Comparison of ENCODE assay signal across 17 cellular contexts in the genomic region with DNA sequence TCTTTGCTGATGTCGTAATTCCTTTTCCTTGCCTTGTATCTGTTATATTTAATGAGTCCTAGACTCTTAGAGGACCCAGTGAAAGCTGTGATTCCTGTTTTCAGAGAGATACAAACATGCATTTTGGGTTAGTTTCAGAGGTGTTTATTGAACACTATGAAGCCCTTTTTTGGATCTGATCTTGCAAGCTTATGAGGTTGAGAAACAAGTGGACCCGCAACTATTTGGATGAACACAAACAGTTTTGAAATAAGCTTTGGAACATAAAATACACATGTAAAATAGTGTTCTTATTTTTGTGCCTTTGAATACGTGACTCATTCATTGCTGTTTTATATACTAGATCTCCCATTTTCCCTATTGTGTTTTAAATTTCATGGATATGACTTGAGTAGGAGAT. TPM values are rescaled to one million over a fixed set of nuclear protein-coding genes. Genes with fewer than 3 reads are reported as not detected.
DNase-seq lines count a peak whose midpoint lies in the region; ATAC-seq and TF ChIP-seq lines count a peak whose summit lies in the region.
"Had no signal": no experiment of that assay in that cellular context is flagged by ENCODE, and none has a peak within 500 bp of the region (broad histone marks: within the 10 kb centered on the region; RNA-seq: fewer than 3 reads in every experiment).

No MANE protein-coding gene starts in this region.

- H3K4me1 Mint-ChIP-seq in central memory CD8-positive, alpha-beta T cell = peaks cover 61% of the 10 kb centered on the region
- peaks cover 46 to 97% (median 89%) of the 10 kb centered on the region in 7 donors for H3K4me1 Mint-ChIP-seq in naive thymus-derived CD4-positive, alpha-beta T cell
- H3K4me1 Mint-ChIP-seq in osteocyte (ENCODE audit: unreplicated experiment) = peaks cover 34% of the 10 kb centered on the region

- no peaks in the 10 kb centered on the region for H3K27me3 Mint-ChIP-seq in central memory CD8-positive, alpha-beta T cell
- H3K27me3 Mint-ChIP-seq in naive thymus-derived CD4-positive, alpha-beta T cell = no peaks in the 10 kb centered on the region
- H3K27me3 Mint-ChIP-seq in osteocyte (ENCODE audit: unreplicated experiment) = no peaks in the 10 kb centered on the region

- H3K9me3 Mint-ChIP-seq in central memory CD8-positive, alpha-beta T cell = no peaks in the 10 kb centered on the region
- peaks cover 0 to 3% (median 0%) of the 10 kb centered on the region in 11 donors for H3K9me3 Mint-ChIP-seq in naive thymus-derived CD4-positive, alpha-beta T cell
- no peaks in the 10 kb centered on the region for H3K9me3 Mint-ChIP-seq in osteocyte (ENCODE audit: unreplicated experiment)

- H3K27ac ChIP-seq in heart left ventricle (peak overlapping the region in 10 of 12 donors; percentile 36 to 84 (median 71)), vagina (peak overlapping the region; percentile 10)
- H3K27ac ChIP-seq in naive thymus-derived CD4-positive, alpha-beta T cell (ENCODE audit: low read depth, low read length) = no peak overlapping the region
- H3K27ac ChIP-seq: cardiac muscle cell, sigmoid colon, SJCRH30 had no signal

- H3K27me3 ChIP-seq in heart left ventricle (no peaks in the 10 kb centered on the region), vagina (no peaks in the 10 kb centered on the region)
- no peaks in the 10 kb centered on the region for H3K27me3 ChIP-seq in naive thymus-derived CD4-positive, alpha-beta T cell (ENCODE audit: control insufficient read depth in 2 of 2, insufficient read depth in 2 of 2, low read length in 2 of 2)
- H3K27me3 ChIP-seq: cardiac muscle cell, sigmoid colon, SJCRH30 had no signal

- intact Hi-C loops in heart left ventricle (cut with DNase I) (loop anchor here in 1 of 10 donors (10.0 kb wide), 1 partner anchor 185 kb away; no protein-coding TSS in a partner anchor), left ventricle myocardium superior (cut with micrococcal nuclease) (no loop called here), vagina (cut with DNase I) (no loop called here)
- intact Hi-C loops in naive thymus-derived CD4-positive, alpha-beta T cell (cut with micrococcal nuclease) = loop anchor here in 1 of 2 donors (1.0 kb wide), 1 partner anchor 8 kb away; no protein-coding TSS in a partner anchor

- DNase-seq in heart left ventricle (no peak), left ventricle myocardium superior (no peak), vagina (ENCODE audit: extremely low spot score in 2 of 2) (no peak), osteocyte (ENCODE audit: extremely low spot score, unreplicated experiment) (no peak)
- DNase-seq in central memory CD8-positive, alpha-beta T cell (ENCODE audit: low spot score in 2 of 2) = no peak
- DNase-seq in naive thymus-derived CD4-positive, alpha-beta T cell = no peak
- DNase-seq: ACHN, amniotic stem cell, MM.1S, NCI-H226, PC-3, sigmoid colon, SJCRH30 had no signal

- TF ChIP-seq CTCF in heart left ventricle (IDR thresholded peaks at IDR 0.05) (no peak), vagina (IDR thresholded peaks at IDR 0.05) (no peak), osteocyte (IDR thresholded peaks at IDR 0.05) (no peak)

- H3K4me1 ChIP-seq in heart left ventricle (peaks cover 6 to 80% (median 68%) of the 10 kb centered on the region in 12 donors), vagina (peaks cover 62% of the 10 kb centered on the region)
- peaks cover 31 to 60% of the 10 kb centered on the region in 2 donors for H3K4me1 ChIP-seq in naive thymus-derived CD4-positive, alpha-beta T cell (ENCODE audit: control insufficient read depth in 2 of 2, insufficient read depth in 2 of 2, low read length in 2 of 2)
- H3K4me1 ChIP-seq: SJCRH30 had no signal

- 86 to 92% (median 90%) methylated on average over 3 of the region's 3 CpGs for WGBS in heart left ventricle, 4 donors

- peak overlapping the region; percentile 70 for H3K27ac Mint-ChIP-seq in central memory CD8-positive, alpha-beta T cell (ENCODE audit: low read depth)
- H3K27ac Mint-ChIP-seq in naive thymus-derived CD4-positive, alpha-beta T cell = peak overlapping the region in 7 of 9 donors; percentile 8 to 79 (median 66)
- no peak overlapping the region for H3K27ac Mint-ChIP-seq in osteocyte (ENCODE audit: unreplicated experiment)
- H3K27ac Mint-ChIP-seq: activated T-helper 2 cell treated with anti-CD3 and anti-CD28 coated beads, Interferon-gamma antibody, Interleukin-2, Interleukin-4, amounts not matched to agents 10 μg/mL and 5 μg/mL and 100 μg/mL, durations not matched to agents 14 hours and 24 hours and 36 hours had no signal

- H3K4me3 ChIP-seq in heart left ventricle (no peak overlapping the region), vagina (no peak overlapping the region)
- no peak overlapping the region for H3K4me3 ChIP-seq in naive thymus-derived CD4-positive, alpha-beta T cell (ENCODE audit: low read length)
- H3K4me3 ChIP-seq: cardiac muscle cell, sigmoid colon, SJCRH30 had no signal

- peak overlapping the region; percentile 12 for H3K4me3 Mint-ChIP-seq in central memory CD8-positive, alpha-beta T cell
- H3K4me3 Mint-ChIP-seq in naive thymus-derived CD4-positive, alpha-beta T cell = peak overlapping the region in 7 of 10 donors; percentile 21 to 76 (median 58)
- H3K4me3 Mint-ChIP-seq in osteocyte (ENCODE audit: unreplicated experiment) = no peak overlapping the region

- H3K9me3 ChIP-seq in heart left ventricle (peaks cover 0 to 7% (median 0%) of the 10 kb centered on the region in 12 donors), vagina (no peaks in the 10 kb centered on the region)
- no peaks in the 10 kb centered on the region for H3K9me3 ChIP-seq in naive thymus-derived CD4-positive, alpha-beta T cell (ENCODE audit: control insufficient read depth in 2 of 3, low read length in 3 of 3)
- H3K9me3 ChIP-seq: sigmoid colon, SJCRH30 had no signal

- TF ChIP-seq POLR2A in heart left ventricle (IDR thresholded peaks at IDR 0.05) (no peak), vagina (IDR thresholded peaks at IDR 0.05) (no peak)

- peaks cover 0 to 18% (median 0%) of the 10 kb centered on the region in 9 donors for H3K36me3 ChIP-seq in heart left ventricle
- peaks cover 0 to 6% (median 0%) of the 10 kb centered on the region in 3 experiments for H3K36me3 ChIP-seq in naive thymus-derived CD4-positive, alpha-beta T cell (ENCODE audit: control insufficient read depth in 2 of 3, insufficient read depth in 3 of 3, low read length in 3 of 3)
- peaks cover 0 to 6% of the 10 kb centered on the region in 2 donors for H3K36me3 ChIP-seq in vagina
- H3K36me3 ChIP-seq: cardiac muscle cell, sigmoid colon, SJCRH30 had no signal

- peaks cover 22% of the 10 kb centered on the region for H3K36me3 Mint-ChIP-seq in central memory CD8-positive, alpha-beta T cell (ENCODE audit: insufficient read depth)
- H3K36me3 Mint-ChIP-seq in naive thymus-derived CD4-positive, alpha-beta T cell = peaks cover 10 to 44% (median 33%) of the 10 kb centered on the region in 5 donors
- H3K36me3 Mint-ChIP-seq in osteocyte (ENCODE audit: unreplicated experiment) = peaks cover 15% of the 10 kb centered on the region

- no peak for ATAC-seq in heart left ventricle
- ATAC-seq in left ventricle myocardium superior = no peak
- no peak for ATAC-seq in central memory CD8-positive, alpha-beta T cell (replicated peaks; ENCODE audit: extremely low read depth, poor library complexity, severe bottlenecking)
- no peak for ATAC-seq in naive thymus-derived CD4-positive, alpha-beta T cell
- no peak for ATAC-seq in GM19035 (IDR thresholded peaks at IDR 0.05; ENCODE audit: unreplicated experiment)
- ATAC-seq in GM19351 (IDR thresholded peaks at IDR 0.05; ENCODE audit: unreplicated experiment) = no peak
- ATAC-seq: PC-3 had no signal

- POLR2A ChIA-PET in naive thymus-derived CD4-positive, alpha-beta T cell (lab: Charles Lee) = interaction anchor here (0.8 to 3.4 kb wide), 5 partner anchors 23 to 540 kb away, joined by 3 to 20 read pairs (median 3); no protein-coding TSS in a partner anchor

- CTCF ChIA-PET in naive thymus-derived CD4-positive, alpha-beta T cell (lab: Charles Lee) = interaction anchor here (0.6 to 1.4 kb wide), 3 partner anchors 8 to 27 kb away, joined by 3 to 4 read pairs (median 4); no protein-coding TSS in a partner anchor

RNA-seq across cellular contexts. Expression of gene SNRK, which starts 33.5 kb away (rescaled TPM):
- total RNA-seq in heart left ventricle = 10 to 100 TPM; 16.8 to 41.5 (median 23.8) TPM
- 10 to 100 TPM in 1 of 2 donors, 1 to 10 TPM in 1; 9.3 to 19.0 TPM for polyA plus RNA-seq in heart left ventricle
- total RNA-seq in left ventricle myocardium superior = 23.6 TPM
- 100 to 1,000 TPM in 4 of 5 experiments, 10 to 100 TPM in 1; 71.9 to 176 (median 146) TPM for total RNA-seq in naive thymus-derived CD4-positive, alpha-beta T cell
- 10 to 100 TPM; 63.4 to 66.2 TPM for polyA plus RNA-seq in naive thymus-derived CD4-positive, alpha-beta T cell
- total RNA-seq in vagina = 97.0 TPM
- total RNA-seq in osteocyte = 25.9 and 29.2 TPM in 2 replicates
